Comparison of ENCODE assay signal across 26 cellular contexts in the genomic region with DNA sequence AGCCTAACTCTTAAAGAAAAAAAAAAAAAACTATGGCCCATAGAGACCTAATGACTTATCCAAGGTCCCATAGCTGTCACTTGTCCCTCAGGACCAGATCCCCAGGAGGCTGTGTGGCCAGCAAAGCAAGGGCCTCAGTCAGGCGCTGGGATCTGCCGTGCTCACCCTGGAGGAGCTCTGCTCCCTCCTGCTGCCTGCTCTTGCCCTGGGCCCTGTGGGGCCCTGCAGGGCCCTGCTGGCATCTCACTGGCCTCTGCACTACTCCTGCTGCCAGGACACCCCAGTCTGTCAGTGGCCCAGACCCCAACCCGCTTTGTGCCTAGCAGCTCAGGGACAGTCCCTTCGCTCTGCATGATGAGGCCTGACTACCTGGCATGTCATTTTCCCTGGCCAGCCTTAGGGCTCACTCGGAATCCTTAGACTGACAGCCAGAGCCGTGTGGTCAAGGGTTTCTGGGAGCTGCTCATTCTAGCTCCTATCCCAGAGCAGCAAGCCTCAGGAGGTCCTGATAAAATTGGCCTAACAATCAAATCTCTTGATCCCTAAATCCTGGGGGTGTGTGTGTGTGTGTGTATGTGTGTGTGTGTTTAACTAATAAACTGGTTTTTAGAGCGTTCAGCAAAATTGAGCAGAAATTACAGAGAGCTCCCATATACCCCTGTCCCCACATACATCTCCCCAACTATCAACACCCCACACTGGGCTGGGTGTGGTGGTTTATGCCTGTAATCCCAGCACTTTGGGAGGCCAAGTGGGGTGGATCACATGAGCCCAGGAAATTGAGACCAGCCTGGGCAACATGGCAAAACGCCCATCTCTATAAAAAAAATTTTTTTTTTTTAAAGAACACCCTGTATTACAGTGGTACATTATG. TPM values are rescaled to one million over a fixed set of nuclear protein-coding genes. Genes with fewer than 3 reads are reported as not detected.
DNase-seq lines count a peak whose midpoint lies in the region; ATAC-seq, FAIRE-seq and TF ChIP-seq lines count a peak whose summit lies in the region.
"Had no signal": no experiment of that assay in that cellular context is flagged by ENCODE, and none has a peak within 500 bp of the region (broad histone marks: within the 10 kb centered on the region; RNA-seq: fewer than 3 reads in every experiment).

No MANE protein-coding gene starts in this region.

- H3K4me3 ChIP-seq in right atrium auricular region (no peak overlapping the region), astrocyte (ENCODE audit: insufficient read depth, low read depth, low read length) (no peak overlapping the region), suprapubic skin (no peak overlapping the region)
- H3K4me3 ChIP-seq: adrenal gland, upper lobe of right lung had no signal

- H3K9me3 Mint-ChIP-seq in astrocyte (ENCODE audit: unreplicated experiment), result no peaks in the 10 kb centered on the region
- H3K9me3 Mint-ChIP-seq in mesothelial cell of epicardium, result no peaks in the 10 kb centered on the region
- H3K9me3 Mint-ChIP-seq: activated CD8-positive, alpha-beta T cell treated with anti-CD3 and anti-CD28 coated beads for 36 hours; stimulated activated naive CD8-positive, alpha-beta T cell treated with anti-CD3 and anti-CD28 coated beads, Interleukin-15, Interleukin-2, amounts not matched to agents 100 ng/mL and 50 ng/mL, for 24 hours; T-cell had no signal

- H3K4me1 ChIP-seq in right atrium auricular region (peaks cover 0 to 15% of the 10 kb centered on the region in 2 donors), astrocyte (ENCODE audit: insufficient read depth, low read length) (peaks cover 5% of the 10 kb centered on the region), suprapubic skin (peaks cover 17% of the 10 kb centered on the region)
- H3K4me1 ChIP-seq: upper lobe of right lung had no signal

- no peaks in the 10 kb centered on the region for H3K27me3 ChIP-seq in right atrium auricular region
- H3K27me3 ChIP-seq in astrocyte (ENCODE audit: insufficient read depth, low read length), result no peaks in the 10 kb centered on the region
- H3K27me3 ChIP-seq in suprapubic skin, result no peaks in the 10 kb centered on the region
- H3K27me3 ChIP-seq: adrenal gland, upper lobe of right lung had no signal

- H3K36me3 Mint-ChIP-seq in astrocyte (ENCODE audit: low read depth, unreplicated experiment) (peaks cover 5% of the 10 kb centered on the region), mesothelial cell of epicardium (peaks cover 1% of the 10 kb centered on the region)

- no peak overlapping the region for H3K4me2 ChIP-seq in astrocyte (ENCODE audit: low read length)

- H3K9me3 ChIP-seq in right atrium auricular region (no peaks in the 10 kb centered on the region), astrocyte (ENCODE audit: insufficient read depth, low read depth, low read length) (no peaks in the 10 kb centered on the region), suprapubic skin (no peaks in the 10 kb centered on the region)
- H3K9me3 ChIP-seq: adrenal gland, upper lobe of right lung had no signal

- no peak overlapping the region for H3K27ac ChIP-seq in right atrium auricular region
- H3K27ac ChIP-seq in astrocyte (ENCODE audit: low read depth, low read length), result no peak overlapping the region
- peak overlapping the region; percentile 24 for H3K27ac ChIP-seq in suprapubic skin
- H3K27ac ChIP-seq: 22Rv1, adrenal gland, upper lobe of right lung had no signal

- no peak overlapping the region for H3K9ac ChIP-seq in astrocyte (ENCODE audit: low read length)

- H3K36me3 ChIP-seq in right atrium auricular region (peaks cover 4% of the 10 kb centered on the region), astrocyte (ENCODE audit: insufficient read depth, low read length) (no peaks in the 10 kb centered on the region), suprapubic skin (peaks cover 7% of the 10 kb centered on the region)
- H3K36me3 ChIP-seq: adrenal gland had no signal

- TF ChIP-seq EP300 in suprapubic skin (IDR thresholded peaks at IDR 0.05), result no peak

- no peak for DNase-seq in Right ventricle myocardium inferior (ENCODE audit: missing footprints)
- no peak for DNase-seq in right atrium auricular region (ENCODE audit: low spot score)
- DNase-seq in astrocyte (ENCODE audit: low read depth), result no peak
- no peak for DNase-seq in mesothelial cell of epicardium (ENCODE audit: low spot score in 2 of 2, unreplicated experiment in 2 of 2)
- no peak for DNase-seq in suprapubic skin (ENCODE audit: low spot score in 2 of 2)
- no peak for DNase-seq in stimulated activated CD4-positive, alpha-beta T cell treated with anti-CD3 and anti-CD28 coated beads, Interleukin-4, amount 100 ng/mL, for 1 hour
- no peak for DNase-seq in cerebellar nuclear complex (lab: John Stamatoyannopoulos, UW)
- no peak for DNase-seq in NCI-H146 treated with DMSO at 0.1 percent for 48 hours (lab: John Stamatoyannopoulos, UW; ENCODE audit: unreplicated experiment)
- DNase-seq: activated CD8-positive, alpha-beta T cell treated with anti-CD3 and anti-CD28 coated beads for 36 hours; AML-193; glutamatergic neuron; KG1; NCI-H1436; NCI-H2107; NCI-H446; NCI-H82; SHP77; stimulated activated CD4-positive, alpha-beta T cell treated with anti-CD3 and anti-CD28 coated beads, Interleukin-15, amount 100 ng/mL, for 24 hours; T-cell; upper lobe of right lung had no signal

- WGBS in suprapubic skin, result 73% methylated on average over 8 of the region's 8 CpGs

- peak; percentile 47 for FAIRE-seq in astrocyte (lab: Jason Lieb, UNC)
- FAIRE-seq: endometrium, H1 had no signal

- H3K27ac Mint-ChIP-seq in astrocyte (ENCODE audit: unreplicated experiment) (no peak overlapping the region), mesothelial cell of epicardium (peak overlapping the region; percentile 53)
- H3K27ac Mint-ChIP-seq: activated CD8-positive, alpha-beta T cell treated with anti-CD3 and anti-CD28 coated beads for 36 hours; stimulated activated naive CD8-positive, alpha-beta T cell treated with anti-CD3 and anti-CD28 coated beads, Interleukin-15, Interleukin-2, amounts not matched to agents 100 ng/mL and 50 ng/mL, for 24 hours; T-cell had no signal

- no peaks in the 10 kb centered on the region for H3K79me2 ChIP-seq in astrocyte (ENCODE audit: insufficient read depth, low read length)

- peak; percentile 33 for ATAC-seq in Right ventricle myocardium inferior
- ATAC-seq: activated CD4-positive, CD25-positive, alpha-beta regulatory T cell treated with anti-CD3 and anti-CD28 coated beads, Interleukin-2, amount 50 U/mL, for 24 hours; activated CD8-positive, alpha-beta T cell treated with anti-CD3 and anti-CD28 coated beads for 36 hours; T-cell; upper lobe of right lung had no signal

- peaks cover 3% of the 10 kb centered on the region for H4K20me1 ChIP-seq in astrocyte (ENCODE audit: insufficient read depth, low read length)

- H2AFZ ChIP-seq in astrocyte (ENCODE audit: low read depth, low read length), result no peak overlapping the region

- H3K27me3 Mint-ChIP-seq in astrocyte (ENCODE audit: low read depth, unreplicated experiment) (no peaks in the 10 kb centered on the region), mesothelial cell of epicardium (ENCODE audit: low read depth) (no peaks in the 10 kb centered on the region)
- H3K27me3 Mint-ChIP-seq: activated CD8-positive, alpha-beta T cell treated with anti-CD3 and anti-CD28 coated beads for 36 hours; stimulated activated naive CD8-positive, alpha-beta T cell treated with anti-CD3 and anti-CD28 coated beads, Interleukin-15, Interleukin-2, amounts not matched to agents 100 ng/mL and 50 ng/mL, for 24 hours; T-cell had no signal

- H3K4me1 Mint-ChIP-seq in astrocyte (ENCODE audit: low read depth, unreplicated experiment) (peaks cover 9% of the 10 kb centered on the region), mesothelial cell of epicardium (peaks cover 13% of the 10 kb centered on the region)
- H3K4me1 Mint-ChIP-seq: T-cell had no signal

- intact Hi-C loops in Right ventricle myocardium inferior (cut with DNase I), result no loop called here

- H3K4me3 Mint-ChIP-seq in astrocyte (ENCODE audit: unreplicated experiment) (no peak overlapping the region), mesothelial cell of epicardium (no peak overlapping the region)
- H3K4me3 Mint-ChIP-seq: activated CD8-positive, alpha-beta T cell treated with anti-CD3 and anti-CD28 coated beads for 36 hours; stimulated activated naive CD8-positive, alpha-beta T cell treated with anti-CD3 and anti-CD28 coated beads, Interleukin-15, Interleukin-2, amounts not matched to agents 100 ng/mL and 50 ng/mL, for 24 hours; T-cell had no signal

- TF ChIP-seq POLR2A in suprapubic skin (IDR thresholded peaks at IDR 0.05), result no peak

- no peak for TF ChIP-seq CTCF in right atrium auricular region (IDR thresholded peaks at IDR 0.05)
- TF ChIP-seq CTCF in astrocyte (IDR thresholded peaks at IDR 0.05; ENCODE audit: insufficient read depth, low read depth, low read length), result no peak
- no peak for TF ChIP-seq CTCF in mesothelial cell of epicardium (IDR thresholded peaks at IDR 0.05; ENCODE audit: unreplicated experiment)
- no peak for TF ChIP-seq CTCF in suprapubic skin (IDR thresholded peaks at IDR 0.05)

RNA-seq across cellular contexts. Expression of a gene that starts 21.7 kb away (rescaled TPM):
- 8.0 TPM for total RNA-seq in Right ventricle myocardium inferior
- total RNA-seq in right atrium auricular region, result 10 to 100 TPM; 10.6 to 22.7 TPM
- total RNA-seq in astrocyte, result 18.1 and 21.1 TPM in 2 replicates
- total RNA-seq in mesothelial cell of epicardium, result 33.7 to 38.8 TPM (median 36.5 TPM) in 3 replicates
- total RNA-seq in suprapubic skin, result 10 to 100 TPM; 27.6 to 52.7 (median 32.1) TPM

RNA-seq across cellular contexts. Expression of a gene that starts 22.0 kb away (rescaled TPM):
- 45.1 TPM for total RNA-seq in Right ventricle myocardium inferior
- total RNA-seq in right atrium auricular region, result 10 to 100 TPM; 64.0 to 77.2 TPM
- total RNA-seq in astrocyte, result 103 TPM in 2 replicates
- 120 to 131 TPM (median 123 TPM) in 3 replicates for total RNA-seq in mesothelial cell of epicardium
- total RNA-seq in suprapubic skin, result 100 to 1,000 TPM; 129 to 276 (median 181) TPM
